In genomic region chr18:59059140-59059539, GRCh38 we compare ENCODE assay signal across 35 cellular contexts.
"Had no signal": no experiment of that assay in that cellular context is flagged by ENCODE, and none has a peak within 500 bp of the region (broad histone marks: within the 10 kb centered on the region; RNA-seq: fewer than 3 reads in every experiment).

No MANE protein-coding gene starts in this region.

- H3K27ac ChIP-seq: adrenal gland, body of pancreas, brain microvascular endothelial cell, breast epithelium, cardiac muscle cell, WERI-Rb-1 had no signal

- H3K4me1 ChIP-seq: adrenal gland, body of pancreas, breast epithelium had no signal

- H3K27me3 ChIP-seq: adrenal gland, body of pancreas, brain microvascular endothelial cell, breast epithelium, cardiac muscle cell had no signal

- H3K9me3 ChIP-seq: adrenal gland, body of pancreas, breast epithelium had no signal

- H3K36me3 ChIP-seq: adrenal gland, brain microvascular endothelial cell, breast epithelium, cardiac muscle cell, WERI-Rb-1 had no signal

- H3K4me3 ChIP-seq: adrenal gland, body of pancreas, breast epithelium, cardiac muscle cell had no signal

- DNase-seq: activated CD4-positive, alpha-beta memory T cell treated with anti-CD3 and anti-CD28 coated beads, Interleukin-2, amount 10 ng/mL, durations not matched to agents 7 days and 5 days; activated CD4-positive, alpha-beta T cell treated with anti-CD3 and anti-CD28 coated beads for 1 hour; activated CD4-positive, alpha-beta T cell treated with anti-CD3 and anti-CD28 coated beads for 36 hours; activated CD4-positive, alpha-beta T cell treated with anti-CD3 and anti-CD28 coated beads for 48 hours; activated CD4-positive, alpha-beta T cell treated with anti-CD3 and anti-CD28 coated beads, Interleukin-2, amount 10 ng/mL, durations not matched to agents 7 days and 5 days; activated CD4-positive, alpha-beta T cell treated with anti-CD3 and anti-CD28 coated beads, Interleukin-2, amount 50 U/mL, for 48 hours; activated CD4-positive, CD25-positive, alpha-beta regulatory T cell; activated CD8-positive, alpha-beta memory T cell treated with anti-CD3 and anti-CD28 coated beads for 24 hours; activated CD8-positive, alpha-beta memory T cell treated with anti-CD3 and anti-CD28 coated beads, Interleukin-2, amount 10 ng/mL, durations not matched to agents 7 days and 5 days; activated CD8-positive, alpha-beta memory T cell treated with anti-CD3 and anti-CD28 coated beads, Interleukin-2, amount 50 U/mL, for 48 hours; activated CD8-positive, alpha-beta T cell treated with anti-CD3 and anti-CD28 coated beads, Interleukin-2, amount 10 ng/mL, durations not matched to agents 7 days and 5 days; activated effector memory CD4-positive, alpha-beta T cell treated with Interleukin-2 at 50 U/mL for 16 hours; activated gamma-delta T cell; activated naive CD4-positive, alpha-beta T cell; activated naive CD4-positive, alpha-beta T cell treated with anti-CD3 and anti-CD28 coated beads for 36 hours; activated naive CD4-positive, alpha-beta T cell treated with anti-CD3 and anti-CD28 coated beads, Interleukin-2, amount 50 U/mL, for 16 hours; activated naive CD8-positive, alpha-beta T cell treated with anti-CD3 and anti-CD28 coated beads for 36 hours; activated T-cell treated with anti-CD3 and anti-CD28 coated beads, Interleukin-2, amount 50 U/mL, for 24 hours; activated T-cell treated with anti-CD3 and anti-CD28 coated beads, Interleukin-2, amount 50 U/mL, for 48 hours; amniotic stem cell; aorta; body of pancreas; brain microvascular endothelial cell; caudate nucleus; cerebellar nuclear complex; T-helper 2 cell; T-helper 9 cell; WERI-Rb-1 had no signal

- ATAC-seq: activated CD4-positive, alpha-beta T cell treated with anti-CD3 and anti-CD28 coated beads for 36 hours; activated CD4-positive, CD25-positive, alpha-beta regulatory T cell treated with anti-CD3 and anti-CD28 coated beads, Interleukin-2, amount 50 U/mL, for 24 hours; activated CD8-positive, alpha-beta memory T cell treated with anti-CD3 and anti-CD28 coated beads, Interleukin-2, amount 10 ng/mL, durations not matched to agents 7 days and 5 days; activated CD8-positive, alpha-beta T cell treated with anti-CD3 and anti-CD28 coated beads, Interleukin-2, amount 10 ng/mL, durations not matched to agents 7 days and 5 days; activated naive CD4-positive, alpha-beta T cell treated with anti-CD3 and anti-CD28 coated beads, Interleukin-2, amount 50 U/mL, for 72 hours; body of pancreas; WTC11 had no signal

- FAIRE-seq: astrocyte had no signal
